22 cellular contexts compared by ENCODE assay signal in the genomic region with DNA sequence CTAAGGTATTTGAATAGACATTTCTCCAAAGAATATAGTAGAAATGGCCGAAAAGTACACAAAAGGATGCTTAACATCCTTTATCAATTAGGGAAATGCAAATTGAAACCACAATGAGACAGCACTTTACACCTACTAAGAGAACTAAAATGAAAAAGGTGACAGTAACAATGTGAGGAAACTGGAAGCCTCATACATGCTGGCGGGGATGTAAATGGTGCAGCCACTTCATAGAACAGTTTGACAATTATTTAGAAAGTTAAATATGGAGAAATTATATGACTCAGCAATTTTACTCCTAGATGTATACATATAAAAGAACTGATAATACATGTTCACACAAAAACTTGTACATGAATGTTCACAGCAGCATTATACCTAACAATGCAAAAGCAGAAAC.
"Had no signal": no experiment of that assay in that cellular context is flagged by ENCODE, and none has a peak within 500 bp of the region (broad histone marks: within the 10 kb centered on the region; RNA-seq: fewer than 3 reads in every experiment).

No MANE protein-coding gene starts in this region.

- H3K4me3 Mint-ChIP-seq: activated CD4-positive, alpha-beta memory T cell treated with anti-CD3 and anti-CD28 coated beads for 36 hours; activated naive CD8-positive, alpha-beta T cell treated with anti-CD3 and anti-CD28 coated beads for 36 hours; central memory CD8-positive, alpha-beta T cell; immature natural killer cell; mesothelial cell of epicardium; naive thymus-derived CD8-positive, alpha-beta T cell; stimulated activated naive CD8-positive, alpha-beta T cell treated with anti-CD3 and anti-CD28 coated beads, Interleukin-15, Interleukin-2, amounts not matched to agents 100 ng/mL and 50 ng/mL, for 24 hours; WTC11 had no signal

- H3K9me3 Mint-ChIP-seq: activated CD4-positive, alpha-beta memory T cell treated with anti-CD3 and anti-CD28 coated beads for 36 hours; activated naive CD8-positive, alpha-beta T cell treated with anti-CD3 and anti-CD28 coated beads for 36 hours; central memory CD8-positive, alpha-beta T cell; immature natural killer cell; mesothelial cell of epicardium; naive thymus-derived CD8-positive, alpha-beta T cell; stimulated activated naive CD8-positive, alpha-beta T cell treated with anti-CD3 and anti-CD28 coated beads, Interleukin-15, Interleukin-2, amounts not matched to agents 100 ng/mL and 50 ng/mL, for 24 hours; WTC11 had no signal

- ATAC-seq: esophagus mucosa; left lobe of liver; naive thymus-derived CD8-positive, alpha-beta T cell; psoas muscle; upper lobe of right lung; WTC11 had no signal

- FAIRE-seq: colon had no signal

- H3K27me3 Mint-ChIP-seq: activated CD4-positive, alpha-beta memory T cell treated with anti-CD3 and anti-CD28 coated beads for 36 hours; activated naive CD8-positive, alpha-beta T cell treated with anti-CD3 and anti-CD28 coated beads for 36 hours; central memory CD8-positive, alpha-beta T cell; naive thymus-derived CD8-positive, alpha-beta T cell; stimulated activated naive CD8-positive, alpha-beta T cell treated with anti-CD3 and anti-CD28 coated beads, Interleukin-15, Interleukin-2, amounts not matched to agents 100 ng/mL and 50 ng/mL, for 24 hours had no signal

- H3K27ac Mint-ChIP-seq: activated CD4-positive, alpha-beta memory T cell treated with anti-CD3 and anti-CD28 coated beads for 36 hours; activated naive CD8-positive, alpha-beta T cell treated with anti-CD3 and anti-CD28 coated beads for 36 hours; mesothelial cell of epicardium; naive thymus-derived CD8-positive, alpha-beta T cell; stimulated activated naive CD8-positive, alpha-beta T cell treated with anti-CD3 and anti-CD28 coated beads, Interleukin-15, Interleukin-2, amounts not matched to agents 100 ng/mL and 50 ng/mL, for 24 hours; WTC11 had no signal

- H3K4me1 Mint-ChIP-seq: naive thymus-derived CD8-positive, alpha-beta T cell; WTC11 had no signal

- DNase-seq: activated CD4-positive, alpha-beta memory T cell treated with anti-CD3 and anti-CD28 coated beads for 36 hours; activated CD4-positive, alpha-beta T cell treated with anti-CD3 and anti-CD28 coated beads for 48 hours; activated naive CD4-positive, alpha-beta T cell treated with Interleukin-2 at 50 U/mL for 16 hours; activated naive CD8-positive, alpha-beta T cell treated with anti-CD3 and anti-CD28 coated beads for 36 hours; activated T-cell treated with anti-CD3 and anti-CD28 coated beads, Interleukin-2, amount 50 U/mL, for 48 hours; effector memory CD4-positive, alpha-beta T cell; foreskin melanocyte; immature natural killer cell; naive thymus-derived CD8-positive, alpha-beta T cell; ovary; psoas muscle; stimulated activated CD4-positive, alpha-beta T cell treated with anti-CD3 and anti-CD28 coated beads, Interleukin-4, amount 100 ng/mL, for 24 hours; substantia nigra; thyroid gland; upper lobe of right lung had no signal
